Comparison of ENCODE assay signal across 11 cellular contexts in the genomic region with DNA sequence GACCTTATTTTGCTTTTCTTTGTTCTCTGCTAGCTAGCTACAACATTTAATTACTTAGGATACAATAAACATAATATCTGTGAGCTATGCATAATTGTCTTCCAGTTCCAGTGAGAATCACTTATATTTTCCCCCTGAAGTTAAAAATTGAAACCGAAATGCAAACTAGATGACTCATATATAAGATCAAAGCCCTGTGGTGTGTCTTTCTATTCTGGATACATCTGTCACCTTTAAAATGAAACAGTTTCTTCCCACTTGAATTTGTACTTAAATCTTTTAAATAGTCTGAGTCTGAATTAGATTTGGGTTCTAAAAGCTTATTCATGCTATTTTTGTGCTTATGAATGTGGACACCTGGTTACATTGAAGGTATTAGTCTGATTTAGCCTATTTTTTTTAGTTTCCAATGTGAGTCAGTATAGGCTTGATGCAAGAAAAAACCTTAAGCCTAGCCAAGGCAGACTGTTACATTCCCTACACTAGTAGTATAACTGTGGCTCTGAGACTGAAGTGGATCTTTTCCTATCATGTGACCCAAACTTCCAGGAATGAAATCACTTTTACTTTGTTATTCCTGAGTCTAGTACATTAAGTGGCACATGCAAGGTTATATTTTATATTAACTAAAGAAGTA.
DNase-seq lines count a peak whose midpoint lies in the region; ATAC-seq and TF ChIP-seq lines count a peak whose summit lies in the region.
"Had no signal": no experiment of that assay in that cellular context is flagged by ENCODE, and none has a peak within 500 bp of the region (broad histone marks: within the 10 kb centered on the region; RNA-seq: fewer than 3 reads in every experiment).

No MANE protein-coding gene starts in this region.

- DNase-seq in fibroblast of pulmonary artery (ENCODE audit: low read depth), result peak; percentile 15
- no peak for DNase-seq in COR-L47 (lab: John Stamatoyannopoulos, UW)
- DNase-seq in activated CD4-positive, alpha-beta T cell treated with anti-CD3 and anti-CD28 coated beads, Interleukin-2, amount 50 U/mL, for 4 hours, result no peak
- no peak for DNase-seq in activated CD4-positive, alpha-beta T cell treated with anti-CD3 and anti-CD28 coated beads, Interleukin-2, amount 50 U/mL, for 48 hours
- no peak for DNase-seq in NCI-H1436 (lab: John Stamatoyannopoulos, UW)
- DNase-seq: NCI-H2227 treated with DMSO at 0.1 percent for 48 hours, right lobe of liver, SW 1271 had no signal

- no peak overlapping the region for H3K4me3 ChIP-seq in fibroblast of pulmonary artery (replicated peaks; ENCODE audit: low read depth, low read length)
- H3K4me3 ChIP-seq: right lobe of liver had no signal

- ATAC-seq in GM18519 (IDR thresholded peaks at IDR 0.05; ENCODE audit: low FRiP score, unreplicated experiment), result peak; percentile 79
- ATAC-seq in GM21619 (IDR thresholded peaks at IDR 0.05; ENCODE audit: unreplicated experiment), result peak; percentile 68
- peak; percentile 80 for ATAC-seq in HG03521 (IDR thresholded peaks at IDR 0.05; ENCODE audit: unreplicated experiment)
- ATAC-seq: right lobe of liver had no signal

- no peak for TF ChIP-seq CTCF in fibroblast of pulmonary artery (IDR thresholded peaks at IDR 0.05; ENCODE audit: low read length, missing control alignments)
